ENCODE assay signal across 11 cellular contexts in genomic region chr2:162731917-162732804, GRCh38.
DNase-seq lines count a peak whose midpoint lies in the region; ATAC-seq and FAIRE-seq lines count a peak whose summit lies in the region.
"Had no signal": no experiment of that assay in that cellular context is flagged by ENCODE, and none has a peak within 500 bp of the region (broad histone marks: within the 10 kb centered on the region; RNA-seq: fewer than 3 reads in every experiment).

No MANE protein-coding gene starts in this region.

- no peaks in the 10 kb centered on the region for H3K27me3 ChIP-seq in SJCRH30
- H3K27me3 ChIP-seq: SJSA1 had no signal

- no peak overlapping the region for H3K27ac ChIP-seq in SJCRH30
- H3K27ac ChIP-seq: coronary artery, SJSA1 had no signal

- peak; percentile 90 for ATAC-seq in GM18861 (IDR thresholded peaks at IDR 0.05; ENCODE audit: unreplicated experiment)
- ATAC-seq in HG02870 (IDR thresholded peaks at IDR 0.05; ENCODE audit: unreplicated experiment), result peak; percentile 82

- intact Hi-C loops in head of caudate nucleus (cut with DNase I), result no loop called here

- no peaks in the 10 kb centered on the region for H3K9me3 ChIP-seq in SJCRH30 (replicated peaks)
- H3K9me3 ChIP-seq: Caco-2, SJSA1 had no signal

- H3K4me3 ChIP-seq in SJCRH30, result no peak overlapping the region
- H3K4me3 ChIP-seq: coronary artery, SJSA1 had no signal

- FAIRE-seq in HTR-8/SVneo (lab: Jason Lieb, UNC), result no peak

- peak; percentile 23 for DNase-seq in A172 (ENCODE audit: low spot score)
- DNase-seq in NCI-H345 (lab: John Stamatoyannopoulos, UW), result peak; percentile 34
- no peak for DNase-seq in SJCRH30
- no peak for DNase-seq in head of caudate nucleus
- DNase-seq in stimulated activated naive CD4-positive, alpha-beta T cell treated with Interleukin-2 at 50 U/mL for 16 hours (lab: John Stamatoyannopoulos, UW), result no peak
- no peak for DNase-seq in HTR-8/SVneo (ENCODE audit: insufficient read length, low spot score)

- H3K36me3 ChIP-seq in SJCRH30, result no peaks in the 10 kb centered on the region
- H3K36me3 ChIP-seq: SJSA1 had no signal

- H3K4me1 ChIP-seq in SJCRH30, result no peaks in the 10 kb centered on the region
- H3K4me1 ChIP-seq: Caco-2, SJSA1 had no signal

Comparison
In these comparisons a context has a peak if more than half of its experiments do, and no peak if none do; other contexts are left out.
1. DNase-seq: peak in A172 (single experiment) and NCI-H345 (single experiment); none in SJCRH30 (0 of 2), head of caudate nucleus (0 of 42), stimulated activated naive CD4-positive, alpha-beta T cell treated with Interleukin-2 at 50 U/mL for 16 hours (single experiment) and HTR-8/SVneo (single experiment).